Comparison of ENCODE assay signal across 8 cellular contexts in the genomic region with DNA sequence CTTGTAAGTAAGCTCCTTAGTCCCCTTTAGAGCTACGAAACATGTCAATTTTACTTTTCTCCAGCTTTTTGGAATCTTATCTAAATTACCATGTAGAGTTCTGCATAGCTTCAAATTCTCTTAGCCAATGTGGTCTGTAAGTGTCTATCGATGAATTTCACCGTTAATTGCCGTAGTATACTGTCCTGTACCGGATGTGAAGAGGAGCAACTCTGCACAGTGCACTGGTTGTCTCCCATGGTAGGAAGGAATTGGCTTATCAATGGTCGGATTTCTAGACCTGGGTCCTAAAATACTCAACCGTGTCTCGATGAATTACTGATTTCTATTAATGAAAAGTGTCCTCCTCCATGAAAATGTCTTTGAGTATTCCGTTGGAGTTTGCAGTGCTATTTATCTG. TPM values are rescaled to one million over a fixed set of nuclear protein-coding genes. Genes with fewer than 3 reads are reported as not detected.
A peak's percentile ranks its signal among the peaks of the same experiment; 100 is the strongest.
DNase-seq lines count a peak whose midpoint lies in the region; TF ChIP-seq lines count a peak whose summit lies in the region.

No MANE protein-coding gene starts in this region.

- H3K27me3 ChIP-seq in BLaER1 (no peaks in the 10 kb centered on the region), HL-60 (ENCODE audit: insufficient read depth, poor library complexity, severe bottlenecking) (no peaks in the 10 kb centered on the region), muscle layer of colon (ENCODE audit: control insufficient read depth in 1 of 2, insufficient read depth in 2 of 2, low read length in 2 of 2) (no peaks in the 10 kb centered on the region), neuronal stem cell (ENCODE audit: control insufficient read depth in 3 of 3, insufficient read depth in 3 of 3, low read depth in 1 of 3, low read length in 3 of 3) (no peaks in the 10 kb centered on the region)

- H3K9ac ChIP-seq in BLaER1, result peak overlapping the region; percentile 99
- no peak overlapping the region for H3K9ac ChIP-seq in muscle layer of colon (ENCODE audit: low read length)
- H3K9ac ChIP-seq in neuronal stem cell (ENCODE audit: low read depth, low read length, poor library complexity), result no peak overlapping the region

- no peak overlapping the region for H3K18ac ChIP-seq in neuronal stem cell (ENCODE audit: low read length)

- H3K9me3 ChIP-seq in BLaER1, result no peaks in the 10 kb centered on the region
- no peaks in the 10 kb centered on the region for H3K9me3 ChIP-seq in muscle layer of colon (ENCODE audit: low read length)
- no peaks in the 10 kb centered on the region for H3K9me3 ChIP-seq in neuronal stem cell (replicated peaks in 1 of 2; ENCODE audit: control insufficient read depth in 2 of 2, insufficient read depth in 1 of 2, low read depth in 1 of 2, low read length in 2 of 2)

- no peak overlapping the region for H4K91ac ChIP-seq in neuronal stem cell (ENCODE audit: low read depth, low read length, poor library complexity)

- H2AFZ ChIP-seq in neuronal stem cell (ENCODE audit: low read length), result no peak overlapping the region

- peaks cover 18% of the 10 kb centered on the region for H3K36me3 ChIP-seq in BLaER1
- H3K36me3 ChIP-seq in muscle layer of colon (ENCODE audit: insufficient read depth, low read length), result no peaks in the 10 kb centered on the region
- H3K36me3 ChIP-seq in neuronal stem cell (replicated peaks in 1 of 2; ENCODE audit: control insufficient read depth in 2 of 2, insufficient read depth in 2 of 2, low read length in 2 of 2), result peaks cover 1 to 6% of the 10 kb centered on the region in 2 donors

- CTCF ChIA-PET in Calu3 (lab: Charles Lee), result interaction anchor here (1.1 kb wide), 1 partner anchor 10 kb away, joined by 4 read pairs; no protein-coding TSS in a partner anchor

- H3K27me3 Mint-ChIP-seq in Calu3 (ENCODE audit: unreplicated experiment), result no peaks in the 10 kb centered on the region

- WGBS in neuronal stem cell (ENCODE audit: extremely low coverage in 2 of 2, insufficient read length in 2 of 2, insufficient replicate concordance in 1 of 2), 2 donors, result no CpG with 5 or more reads among the region's 9 CpGs

- no peak overlapping the region for H2BK15ac ChIP-seq in neuronal stem cell (ENCODE audit: low read length)

- no peaks in the 10 kb centered on the region for H3K9me3 Mint-ChIP-seq in Calu3 (ENCODE audit: low read depth, unreplicated experiment)

- no peaks in the 10 kb centered on the region for H3K4me1 Mint-ChIP-seq in Calu3 (ENCODE audit: low read depth, unreplicated experiment)

- H3K4me2 ChIP-seq in BLaER1, result peak overlapping the region; percentile 90
- no peak overlapping the region for H3K4me2 ChIP-seq in neuronal stem cell (ENCODE audit: insufficient read depth, low read length, poor library complexity, severe bottlenecking)

- peak overlapping the region; percentile 98 for H3K27ac ChIP-seq in BLaER1
- peak overlapping the region; percentile 99 for H3K27ac ChIP-seq in HL-60 (replicated peaks)
- no peak overlapping the region for H3K27ac ChIP-seq in muscle layer of colon (ENCODE audit: low read depth, low read length)
- no peak overlapping the region for H3K27ac ChIP-seq in neuronal stem cell (replicated peaks; ENCODE audit: low read length)

- H3K36me3 Mint-ChIP-seq in Calu3 (ENCODE audit: insufficient read depth, unreplicated experiment), result peaks cover 17% of the 10 kb centered on the region

- H3K4me1 ChIP-seq in BLaER1, result peaks cover 50% of the 10 kb centered on the region
- peaks cover 12% of the 10 kb centered on the region for H3K4me1 ChIP-seq in muscle layer of colon (ENCODE audit: insufficient read depth, low read length)
- peaks cover 1 to 2% of the 10 kb centered on the region in 2 donors for H3K4me1 ChIP-seq in neuronal stem cell (ENCODE audit: control insufficient read depth in 2 of 2, insufficient read depth in 1 of 2, low read depth in 1 of 2, low read length in 2 of 2)

- BruUV-seq in Calu3 (replicated peaks; lab: Mats Ljungman, UMichigan), result no TSS peak

- H3K4me3 ChIP-seq in BLaER1, result peak overlapping the region; percentile 78
- H3K4me3 ChIP-seq in HL-60 (replicated peaks; ENCODE audit: insufficient read depth, low read length), result peak overlapping the region; percentile 80
- peak overlapping the region; percentile 89 for H3K4me3 ChIP-seq in choroid plexus epithelial cell (ENCODE audit: low read depth, low read length)
- peak overlapping the region; percentile 31 to 99 for H3K4me3 ChIP-seq in muscle layer of colon (ENCODE audit: low read depth in 1 of 2, low read length in 2 of 2)
- H3K4me3 ChIP-seq in neuronal stem cell (ENCODE audit: low read length in 2 of 2), result peak overlapping the region in 1 of 2 donors; percentile 76

- H3K14ac ChIP-seq in neuronal stem cell (ENCODE audit: low read length), result no peak overlapping the region

- no peak overlapping the region for H2BK5ac ChIP-seq in neuronal stem cell (ENCODE audit: low read length)

- no peak overlapping the region for H2BK120ac ChIP-seq in neuronal stem cell (ENCODE audit: low read depth, low read length)

- no peak overlapping the region for H3K4me3 Mint-ChIP-seq in Calu3 (ENCODE audit: low read depth, unreplicated experiment)

- intact Hi-C loops in Calu3 (cut with micrococcal nuclease; ENCODE audit: unreplicated experiment), result loop anchor here (5.0 kb wide), 1 partner anchor 80 kb away; no protein-coding TSS in a partner anchor

- no peak overlapping the region for H3K23ac ChIP-seq in neuronal stem cell (ENCODE audit: low read depth, low read length, poor library complexity)

- no peak overlapping the region for H3K27ac Mint-ChIP-seq in Calu3 (ENCODE audit: unreplicated experiment)

- H2BK12ac ChIP-seq in neuronal stem cell (ENCODE audit: low read length), result no peak overlapping the region

- peak; percentile 3 to 50 for DNase-seq in HL-60 (ENCODE audit: low read depth in 1 of 2, low spot score in 1 of 2)
- peak; percentile 21 for DNase-seq in choroid plexus epithelial cell (ENCODE audit: low read depth)
- DNase-seq in neuronal stem cell (ENCODE audit: low spot score), result no peak
- no peak for DNase-seq in HuH-7 (ENCODE audit: low spot score)
- no peak for DNase-seq in Calu3
- no peak for DNase-seq in HPDE6-E6E7 (ENCODE audit: extremely low spot score)

- H4K8ac ChIP-seq in neuronal stem cell (ENCODE audit: low read depth, low read length), result no peak overlapping the region

- H3K4ac ChIP-seq in neuronal stem cell (ENCODE audit: low read length), result no peak overlapping the region

- peaks cover 68% of the 10 kb centered on the region for H4K20me1 ChIP-seq in BLaER1

- no peak overlapping the region for H2AK5ac ChIP-seq in neuronal stem cell (ENCODE audit: low read depth, low read length)

- H3K79me1 ChIP-seq in neuronal stem cell (ENCODE audit: low read depth, low read length), result peaks cover 2% of the 10 kb centered on the region

- TF ChIP-seq CTCF in HL-60 (IDR thresholded peaks at IDR 0.05; ENCODE audit: insufficient read depth, low read length), result no peak
- no peak for TF ChIP-seq CTCF in choroid plexus epithelial cell (conservative IDR thresholded peaks at IDR 0.05; ENCODE audit: low read depth, low read length)
- TF ChIP-seq CTCF in Calu3 (IDR thresholded peaks at IDR 0.05; ENCODE audit: unreplicated experiment), result no peak

RNA-seq across cellular contexts. Expression of gene NOP58, which starts 1.9 kb away (rescaled TPM):
- 103 TPM for polyA plus RNA-seq in neuronal stem cell (2013, experiment 1 of 2)
- polyA plus RNA-seq in neuronal stem cell (2013, experiment 2 of 2), result 106 TPM
- 159 and 161 TPM in 2 replicates for total RNA-seq in Calu3 (2022)

RNA-seq across cellular contexts. Expression of gene SUMO1, which starts 29.1 kb away (rescaled TPM):
- 215 TPM for polyA plus RNA-seq in neuronal stem cell (2013, experiment 1 of 2)
- polyA plus RNA-seq in neuronal stem cell (2013, experiment 2 of 2), result 221 TPM
- 140 and 164 TPM in 2 replicates for total RNA-seq in Calu3 (2022)

Comparison
In these comparisons a context has a peak if more than half of its experiments do, and no peak if none do; other contexts are left out.
1. H3K27ac ChIP-seq: peak in BLaER1 (single experiment) and HL-60 (single experiment); none in muscle layer of colon (single experiment) and neuronal stem cell (single experiment).
2. DNase-seq: peak in HL-60 (2 of 2) and choroid plexus epithelial cell (single experiment); none in neuronal stem cell (single experiment), HuH-7 (single experiment), Calu3 (single experiment) and HPDE6-E6E7 (single experiment).